Comparison of ENCODE assay signal across 1 cellular context in genomic region chr7:44695756-44696155, GRCh38.
TF ChIP-seq lines count a peak whose summit lies in the region.

No MANE protein-coding gene starts in this region.

TF ChIP-seq in GM23338, 12 proteins besides CTCF, POLR2A, EP300 and RAD21 (continued from another document):
- TF ChIP-seq REST (IDR thresholded peaks at IDR 0.05; ENCODE audit: unreplicated experiment) (no peak), ZNF331 (CRISPR knock-in tag; IDR thresholded peaks at IDR 0.05; ENCODE audit: low read depth) (no peak), EZH2phosphoT487 (IDR thresholded peaks at IDR 0.05; ENCODE audit: unreplicated experiment) (no peak)
TF ChIP-seq in GM23338: peak in this region for 0.
